Comparison of ENCODE assay signal across 27 cellular contexts in genomic region chr2:41726364-41726763, GRCh38.
"Had no signal": no experiment of that assay in that cellular context is flagged by ENCODE, and none has a peak within 500 bp of the region (broad histone marks: within the 10 kb centered on the region; RNA-seq: fewer than 3 reads in every experiment).

No MANE protein-coding gene starts in this region.

- H3K27me3 ChIP-seq: adrenal gland had no signal

- H3K36me3 ChIP-seq: adrenal gland, WERI-Rb-1 had no signal

- H3K4me3 ChIP-seq: adrenal gland, SK-N-MC had no signal

- H3K27ac ChIP-seq: adrenal gland, SK-N-MC, WERI-Rb-1 had no signal

- DNase-seq: activated CD4-positive, alpha-beta memory T cell treated with anti-CD3 and anti-CD28 coated beads, Interleukin-2, amount 10 ng/mL, durations not matched to agents 7 days and 5 days; activated CD4-positive, alpha-beta T cell treated with anti-CD3 and anti-CD28 coated beads for 36 hours; activated CD4-positive, alpha-beta T cell treated with anti-CD3 and anti-CD28 coated beads, Interleukin-2, amount 50 U/mL, for 1 hour; activated CD8-positive, alpha-beta memory T cell treated with anti-CD3 and anti-CD28 coated beads, Interleukin-2, amount 50 U/mL, for 4 hours; activated gamma-delta T cell treated with Interleukin-2 at 50 U/mL for 16 hours; activated naive CD4-positive, alpha-beta T cell treated with anti-CD3 and anti-CD28 coated beads, Interleukin-2, amount 10 ng/mL, durations not matched to agents 7 days and 5 days; activated naive CD8-positive, alpha-beta T cell treated with anti-CD3 and anti-CD28 coated beads, Interleukin-2, amount 10 ng/mL, durations not matched to agents 7 days and 5 days; activated T-cell treated with anti-CD3 and anti-CD28 coated beads, Interleukin-2, amount 50 U/mL, for 72 hours; adrenal gland; anterior cingulate cortex; NCI-H1105; NCI-H1436; NCI-H1694 treated with DMSO at 0.1 percent for 48 hours; NCI-H2029 treated with DMSO at 0.1 percent for 48 hours; NCI-H345; NCI-H510A; NCI-H526 treated with DMSO at 0.1 percent for 48 hours; NCI-H82; OCI-M1; RPMI8226; T-cell; T-helper 2 cell; T1000; WERI-Rb-1 had no signal

- ATAC-seq: activated CD4-positive, alpha-beta T cell treated with anti-CD3 and anti-CD28 coated beads for 36 hours; activated T-cell treated with anti-CD3 and anti-CD28 coated beads, Interleukin-2, amount 50 U/mL, for 72 hours; Panc1; Right ventricle myocardium inferior; T-cell had no signal

- H3K9me3 ChIP-seq: adrenal gland had no signal
